In genomic region chr1:12595839-12596821, GRCh38 we compare ENCODE assay signal across 8 cellular contexts.
DNase-seq lines count a peak whose midpoint lies in the region; ATAC-seq and TF ChIP-seq lines count a peak whose summit lies in the region.

No MANE protein-coding gene starts in this region.

- in situ Hi-C loops in brain microvascular endothelial cell (cut with HindIII; ENCODE audit: low pct_ligation_motif_present, low sequenced_read_pairs) = no loop called here

- peaks cover 16% of the 10 kb centered on the region for H3K4me1 ChIP-seq in iPS-18a (ENCODE audit: control insufficient read depth, low read depth, low read length)

- H3K27ac ChIP-seq in brain microvascular endothelial cell (peak overlapping the region; percentile 99), iPS-18a (ENCODE audit: low read length) (no peak overlapping the region)

- TF ChIP-seq CTCF in brain microvascular endothelial cell (IDR thresholded peaks at IDR 0.05; ENCODE audit: low read depth, low read length, missing control alignments) (no peak), retinal pigment epithelial cell (conservative IDR thresholded peaks at IDR 0.05; ENCODE audit: low read depth, low read length) (no peak)

- peak overlapping the region; percentile 43 for H3K4me3 ChIP-seq in brain microvascular endothelial cell (ENCODE audit: low read depth, low read length)
- H3K4me3 ChIP-seq in iPS-18a (ENCODE audit: low read length) = peak overlapping the region; percentile 47
- peak overlapping the region; percentile 44 for H3K4me3 ChIP-seq in retinal pigment epithelial cell (ENCODE audit: low read length)

- no peaks in the 10 kb centered on the region for H3K9me3 ChIP-seq in iPS-18a (ENCODE audit: control insufficient read depth, low read depth, low read length)

- DNase-seq in SHP77 (lab: John Stamatoyannopoulos, UW) (peak; percentile 14 to 61), SHP77 treated with DMSO at 0.1 percent for 48 hours (lab: John Stamatoyannopoulos, UW) (no peak), NCI-H146 (lab: John Stamatoyannopoulos, UW) (peak; percentile 38), brain microvascular endothelial cell (peak; percentile 99), retinal pigment epithelial cell (ENCODE audit: low read depth) (peak; percentile 97), T-helper 2 cell (no peak)

- no peak overlapping the region for H3K9ac ChIP-seq in iPS-18a (ENCODE audit: low read length)

- H3K27me3 ChIP-seq in brain microvascular endothelial cell (replicated peaks) (no peaks in the 10 kb centered on the region), iPS-18a (ENCODE audit: control insufficient read depth, insufficient read depth, low read length) (peaks cover 26% of the 10 kb centered on the region)

- H3K36me3 ChIP-seq in brain microvascular endothelial cell (replicated peaks) = peaks cover 57% of the 10 kb centered on the region
- H3K36me3 ChIP-seq in iPS-18a (ENCODE audit: control insufficient read depth, low read depth, low read length) = no peaks in the 10 kb centered on the region

- no peak for ATAC-seq in HG02870 (IDR thresholded peaks at IDR 0.05; ENCODE audit: unreplicated experiment)

Comparison
In these comparisons a context has a peak if more than half of its experiments do, and no peak if none do; other contexts are left out.
1. DNase-seq: peak in SHP77 (2 of 2), NCI-H146 (single experiment), brain microvascular endothelial cell (single experiment) and retinal pigment epithelial cell (single experiment); none in SHP77 treated with DMSO at 0.1 percent for 48 hours (single experiment) and T-helper 2 cell (0 of 5).
2. Peak in every context shown above with its lines, with median percentiles within 50 percentile points of each other: H3K4me3 ChIP-seq.